In the genomic region with DNA sequence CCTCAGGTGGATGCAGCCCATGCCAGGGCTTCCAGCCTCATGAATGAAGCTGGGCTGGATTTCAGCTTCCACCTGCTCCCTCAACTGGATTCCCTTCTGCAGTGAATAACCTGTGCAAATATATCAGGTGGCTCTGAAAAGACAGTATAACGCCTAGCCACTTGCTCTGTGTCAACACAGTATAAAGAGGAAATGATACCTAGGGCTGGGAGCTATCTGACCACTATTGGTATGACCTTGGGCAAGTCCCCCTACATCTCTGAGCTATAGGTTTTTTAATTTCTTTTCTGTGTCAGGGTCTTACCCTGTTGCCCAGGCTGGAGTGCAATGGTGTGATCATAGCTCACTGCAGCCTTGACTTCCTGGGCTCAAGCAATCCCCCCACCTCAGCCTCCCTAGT, we compare ENCODE assay signal across 11 cellular contexts. TPM values are rescaled to one million over a fixed set of nuclear protein-coding genes. Genes with fewer than 3 reads are reported as not detected.
DNase-seq lines count a peak whose midpoint lies in the region; ATAC-seq and TF ChIP-seq lines count a peak whose summit lies in the region.
"Had no signal": no experiment of that assay in that cellular context is flagged by ENCODE, and none has a peak within 500 bp of the region (broad histone marks: within the 10 kb centered on the region; RNA-seq: fewer than 3 reads in every experiment).

No MANE protein-coding gene starts in this region.

- no peaks in the 10 kb centered on the region for H3K36me3 Mint-ChIP-seq in glutamatergic neuron (ENCODE audit: unreplicated experiment)

- TF ChIP-seq CTCF in glutamatergic neuron (IDR thresholded peaks at IDR 0.05; ENCODE audit: partially characterized antibody, unreplicated experiment): no peak

- no peak overlapping the region for H3K4me3 Mint-ChIP-seq in glutamatergic neuron (ENCODE audit: unreplicated experiment)
- H3K4me3 Mint-ChIP-seq: T-helper 17 cell had no signal

- ATAC-seq in GM18867 (IDR thresholded peaks at IDR 0.05; ENCODE audit: unreplicated experiment): peak; percentile 81
- ATAC-seq in GM21447 (IDR thresholded peaks at IDR 0.05; ENCODE audit: unreplicated experiment): peak; percentile 92
- peak; percentile 86 for ATAC-seq in HG03095 (IDR thresholded peaks at IDR 0.05; ENCODE audit: unreplicated experiment)
- ATAC-seq: T-helper 17 cell had no signal

- no peak overlapping the region for H3K27ac Mint-ChIP-seq in glutamatergic neuron (ENCODE audit: unreplicated experiment)
- H3K27ac Mint-ChIP-seq: T-helper 17 cell had no signal

- H3K9me3 Mint-ChIP-seq in glutamatergic neuron (ENCODE audit: unreplicated experiment): peaks cover 1% of the 10 kb centered on the region

- DNase-seq in NOMO-1 treated with dmso at 0.1 percent for 144 hours (lab: John Stamatoyannopoulos, UW; ENCODE audit: unreplicated experiment) (peak; percentile 22), NCI-H748 (lab: John Stamatoyannopoulos, UW; ENCODE audit: unreplicated experiment) (no peak), GOT3 (lab: John Stamatoyannopoulos, UW) (no peak), glutamatergic neuron (no peak), HuH-7.5 (ENCODE audit: low spot score) (no peak)
- DNase-seq: KBM-7, NCI-H446, T-helper 17 cell had no signal

- peaks cover 4% of the 10 kb centered on the region for H3K27me3 Mint-ChIP-seq in glutamatergic neuron (ENCODE audit: unreplicated experiment)

- H3K4me1 Mint-ChIP-seq in glutamatergic neuron (ENCODE audit: low read depth, unreplicated experiment): peaks cover 9% of the 10 kb centered on the region
- H3K4me1 Mint-ChIP-seq: T-helper 17 cell had no signal

RNA-seq across cellular contexts. Expression of gene ISM2, which starts 19.8 kb away (rescaled TPM):
- not detected for total RNA-seq in glutamatergic neuron (ENCODE audit: unreplicated experiment)
- total RNA-seq: T-helper 17 cell had no signal

RNA-seq across cellular contexts. Expression of gene AHSA1, which starts 20.9 kb away (rescaled TPM):
- 117 TPM for total RNA-seq in glutamatergic neuron (ENCODE audit: unreplicated experiment)

RNA-seq across cellular contexts. Expression of gene VIPAS39, which starts 21.4 kb away (rescaled TPM):
- 31.6 TPM for total RNA-seq in glutamatergic neuron (ENCODE audit: unreplicated experiment)

RNA-seq across cellular contexts. Expression of gene NOXRED1, which starts 55.5 kb away (rescaled TPM):
- total RNA-seq in glutamatergic neuron (ENCODE audit: unreplicated experiment): 0.69 TPM
